Comparison of ENCODE assay signal across 12 cellular contexts in genomic region chr1:64960731-64961130, GRCh38.
A peak's percentile ranks its signal among the peaks of the same experiment; 100 is the strongest.
DNase-seq lines count a peak whose midpoint lies in the region; ATAC-seq and TF ChIP-seq lines count a peak whose summit lies in the region.
"Had no signal": no experiment of that assay in that cellular context is flagged by ENCODE, and none has a peak within 500 bp of the region (broad histone marks: within the 10 kb centered on the region; RNA-seq: fewer than 3 reads in every experiment).

No MANE protein-coding gene starts in this region.

- peaks cover 58 to 70% of the 10 kb centered on the region in 2 experiments for H3K4me1 ChIP-seq in neutrophil (ENCODE audit: control insufficient read depth in 1 of 2, insufficient read depth in 1 of 2, low read depth in 1 of 2, low read length in 1 of 2)

- no peaks in the 10 kb centered on the region for H3K36me3 ChIP-seq in neutrophil

- no peak for TF ChIP-seq CTCF in neutrophil (IDR thresholded peaks at IDR 0.05)

- no peak for DNase-seq in activated CD4-positive, CD25-positive, alpha-beta regulatory T cell treated with anti-CD3 and anti-CD28 coated beads, Interleukin-2, amount 50 U/mL, for 72 hours
- DNase-seq in SHP77 treated with DMSO at 0.1 percent for 48 hours (lab: John Stamatoyannopoulos, UW) (no peak), HuH-7 (ENCODE audit: low spot score) (no peak), T1000 (lab: John Stamatoyannopoulos, UW) (no peak)
- DNase-seq: dorsolateral prefrontal cortex, NCI-H446, testis had no signal

- H3K27ac ChIP-seq in neutrophil = peak overlapping the region; percentile 13
- H3K27ac ChIP-seq: 22Rv1, dorsolateral prefrontal cortex, testis had no signal

- no peaks in the 10 kb centered on the region for H3K9me3 ChIP-seq in neutrophil
- H3K9me3 ChIP-seq: testis had no signal

- ATAC-seq in activated CD4-positive, CD25-positive, alpha-beta regulatory T cell treated with anti-CD3 and anti-CD28 coated beads, Interleukin-2, amount 50 U/mL, for 24 hours = peak; percentile 57 to 61
- ATAC-seq in GM21786 (IDR thresholded peaks at IDR 0.05; ENCODE audit: unreplicated experiment) = peak; percentile 69
- ATAC-seq in HG03520 (IDR thresholded peaks at IDR 0.05; ENCODE audit: unreplicated experiment) = peak; percentile 44

- no peak overlapping the region for H3K4me3 ChIP-seq in neutrophil (ENCODE audit: low read depth in 1 of 2, low read length in 1 of 2)
- H3K4me3 ChIP-seq: dorsolateral prefrontal cortex, testis had no signal

- no peaks in the 10 kb centered on the region for H3K27me3 ChIP-seq in neutrophil
- H3K27me3 ChIP-seq: dorsolateral prefrontal cortex, testis had no signal
